In genomic region chr10:46527241-46527811, GRCh38 we compare ENCODE assay signal across 1 cellular context.
TF ChIP-seq lines count a peak whose summit lies in the region.

No MANE protein-coding gene starts in this region.

TF ChIP-seq in K562, 482 proteins besides CTCF, POLR2A, EP300 and RAD21 (continued from another document):
- 0 out of 2 replicates have a peak, but pooled peaks have one; percentile 69 for TF ChIP-seq ZBTB26 (CRISPR knock-in tag; IDR thresholded peaks at IDR 0.05)
- TF ChIP-seq ELF4 (CRISPR knock-in tag; IDR thresholded peaks at IDR 0.05): peak; percentile 47; the same call in 1 of the 2 replicates
- TF ChIP-seq ZNF699 (CRISPR knock-in tag; IDR thresholded peaks at IDR 0.05; ENCODE audit: insufficient replicate concordance): no peak
- TF ChIP-seq ZBTB11 (CRISPR knock-in tag; IDR thresholded peaks at IDR 0.05): peak in 1 of 3 experiments; percentile 10; a peak in 1 of 6 replicates
- peak; percentile 50; the same call in 1 of the 2 replicates for TF ChIP-seq MCM3 (IDR thresholded peaks at IDR 0.05)
- TF ChIP-seq ZNF23 (CRISPR knock-in tag; IDR thresholded peaks at IDR 0.05): no peak
- no peak for TF ChIP-seq CBX5 (IDR thresholded peaks at IDR 0.05; ENCODE audit: borderline replicate concordance, low read depth)
- TF ChIP-seq ZNF77 (CRISPR knock-in tag; IDR thresholded peaks at IDR 0.05): no peak
- peak in 1 of 2 experiments; percentile 90; a peak in 1 of 4 replicates for TF ChIP-seq MCM7 (IDR thresholded peaks at IDR 0.05)
- TF ChIP-seq PHB (CRISPR knock-in tag; IDR thresholded peaks at IDR 0.05): 0 out of 2 replicates have a peak, but pooled peaks have one; percentile 57
- TF ChIP-seq MEF2D (tag; conservative IDR thresholded peaks at IDR 0.05; ENCODE audit: low read depth): no peak
- TF ChIP-seq E2F3 (CRISPR knock-in tag; IDR thresholded peaks at IDR 0.05): 0 out of 2 replicates have a peak, but pooled peaks have one; percentile 24
- TF ChIP-seq HMG20B (CRISPR knock-in tag; IDR thresholded peaks at IDR 0.05): no peak
- no peak for TF ChIP-seq ZNF592 (IDR thresholded peaks at IDR 0.05)
- TF ChIP-seq MAZ (CRISPR knock-in tag; conservative IDR thresholded peaks at IDR 0.05 in 1 of 2, IDR thresholded peaks at IDR 0.05 in 1 of 2): 0 out of 4 replicates have a peak, but pooled peaks of 1 of the 2 experiments have one; percentile 22
- TF ChIP-seq NBN (IDR thresholded peaks at IDR 0.05; ENCODE audit: low read depth): no peak
- TF ChIP-seq PHF20 (IDR thresholded peaks at IDR 0.05; ENCODE audit: partially characterized antibody): no peak
- TF ChIP-seq CBFB (CRISPR knock-in tag; IDR thresholded peaks at IDR 0.05): peak; percentile 41; the same call in 1 of the 2 replicates
- peak; percentile 62 for TF ChIP-seq ZFP36 (IDR thresholded peaks at IDR 0.05; ENCODE audit: low read depth, low read length, partially characterized antibody)
- no peak for TF ChIP-seq E4F1 (CRISPR knock-in tag; IDR thresholded peaks at IDR 0.05; ENCODE audit: borderline replicate concordance)
- peak; percentile 38; the same call in 1 of the 2 replicates for TF ChIP-seq OTX1 (CRISPR knock-in tag; IDR thresholded peaks at IDR 0.05)
- TF ChIP-seq ZNF318 (IDR thresholded peaks at IDR 0.05; ENCODE audit: borderline replicate concordance in 1 of 2, low read depth in 1 of 2): no peak
- no peak for TF ChIP-seq MYC (IDR thresholded peaks at IDR 0.05; ENCODE audit: low read depth, low read length)
- TF ChIP-seq MYC (CRISPR knock-in tag; IDR thresholded peaks at IDR 0.05; ENCODE audit: borderline replicate concordance, low read depth): no peak
- no peak for TF ChIP-seq KDM4B (IDR thresholded peaks at IDR 0.05; ENCODE audit: borderline replicate concordance in 2 of 2, low read depth in 1 of 2)
- TF ChIP-seq TBP (optimal IDR thresholded peaks at IDR 0.05; ENCODE audit: low read depth, low read length): no peak
- no peak for TF ChIP-seq CREB1 (IDR thresholded peaks at IDR 0.05)
- TF ChIP-seq CREB1 (CRISPR knock-in tag; IDR thresholded peaks at IDR 0.05): 0 out of 2 replicates have a peak, but pooled peaks have one; percentile 27
